ENCODE assay signal across 8 cellular contexts in genomic region chr1:44783697-44784093, GRCh38. TPM values are rescaled to one million over a fixed set of nuclear protein-coding genes. Genes with fewer than 3 reads are reported as not detected.
DNase-seq lines count a peak whose midpoint lies in the region; ATAC-seq and TF ChIP-seq lines count a peak whose summit lies in the region.

No MANE protein-coding gene starts in this region.

- no peaks in the 10 kb centered on the region for H3K9me3 Mint-ChIP-seq in natural killer cell treated with Interleukin-12 subunit alpha and Interleukin-12 subunit beta and Interleukin-15 and Interleukin-18, amount 100 ng/mL, for 72 hours

- H3K4me3 Mint-ChIP-seq in natural killer cell treated with Interleukin-12 subunit alpha and Interleukin-12 subunit beta and Interleukin-15 and Interleukin-18, amount 100 ng/mL, for 72 hours: peak overlapping the region; percentile 76

- H3K4me1 ChIP-seq in BE2C (no peaks in the 10 kb centered on the region), HUES64 (ENCODE audit: insufficient read depth, low read length) (peaks cover 26% of the 10 kb centered on the region)

- no peak for ATAC-seq in natural killer cell treated with Interleukin-12 subunit alpha and Interleukin-12 subunit beta and Interleukin-15 and Interleukin-18, amount 100 ng/mL, for 72 hours
- ATAC-seq in GM21576 (IDR thresholded peaks at IDR 0.05; ENCODE audit: unreplicated experiment): no peak

- H3K27me3 Mint-ChIP-seq in natural killer cell treated with Interleukin-12 subunit alpha and Interleukin-12 subunit beta and Interleukin-15 and Interleukin-18, amount 100 ng/mL, for 72 hours: no peaks in the 10 kb centered on the region

- H3K36me3 ChIP-seq in BE2C (peaks cover 15% of the 10 kb centered on the region), HUES64 (ENCODE audit: insufficient read depth, low read length) (peaks cover 25% of the 10 kb centered on the region)

- H3K9me3 ChIP-seq in BE2C (no peaks in the 10 kb centered on the region), HUES64 (ENCODE audit: insufficient read depth, low read depth, low read length) (no peaks in the 10 kb centered on the region)

- DNase-seq in BE2C (no peak), coronary artery (ENCODE audit: low spot score) (no peak), NCI-H1694 treated with DMSO at 0.1 percent for 48 hours (lab: John Stamatoyannopoulos, UW) (no peak), NOMO-1 treated with DMSO at 0.1 percent for 48 hours (lab: John Stamatoyannopoulos, UW; ENCODE audit: unreplicated experiment) (no peak), NCI-H2227 treated with DMSO at 0.1 percent for 48 hours (lab: John Stamatoyannopoulos, UW) (no peak)
- no peak for DNase-seq in natural killer cell treated with Interleukin-12 subunit alpha and Interleukin-12 subunit beta and Interleukin-15 and Interleukin-18, amount 100 ng/mL, for 72 hours (ENCODE audit: low spot score)

- H3K27ac ChIP-seq in HUES64 (ENCODE audit: low read depth, low read length): no peak overlapping the region
- H3K27ac ChIP-seq in coronary artery: peak overlapping the region; percentile 7 to 26

- H3K27ac Mint-ChIP-seq in natural killer cell treated with Interleukin-12 subunit alpha and Interleukin-12 subunit beta and Interleukin-15 and Interleukin-18, amount 100 ng/mL, for 72 hours: peak overlapping the region; percentile 43 to 53

- 62% methylated on average over 8 of the region's 8 CpGs for WGBS in HUES64

- H3K9ac ChIP-seq in HUES64 (ENCODE audit: low read depth, low read length): peak overlapping the region; percentile 75

- no peaks in the 10 kb centered on the region for H3K27me3 ChIP-seq in BE2C
- peaks cover 11% of the 10 kb centered on the region for H3K27me3 ChIP-seq in HUES64 (ENCODE audit: insufficient read depth, low read length)

- H3K4me3 ChIP-seq in BE2C (ENCODE audit: low read depth, low read length) (peak overlapping the region; percentile 33), HUES64 (ENCODE audit: low read length) (peak overlapping the region; percentile 60), coronary artery (peak overlapping the region; percentile 69)

- peaks cover 28 to 30% of the 10 kb centered on the region in 2 donors for H3K4me1 Mint-ChIP-seq in natural killer cell treated with Interleukin-12 subunit alpha and Interleukin-12 subunit beta and Interleukin-15 and Interleukin-18, amount 100 ng/mL, for 72 hours (ENCODE audit: low read depth in 2 of 2)

- TF ChIP-seq CTCF in BE2C (IDR thresholded peaks at IDR 0.05; ENCODE audit: low read depth, low read length): no peak
- no peak for TF ChIP-seq CTCF in coronary artery (IDR thresholded peaks at IDR 0.05)

- peaks cover 20% of the 10 kb centered on the region for H3K36me3 Mint-ChIP-seq in natural killer cell treated with Interleukin-12 subunit alpha and Interleukin-12 subunit beta and Interleukin-15 and Interleukin-18, amount 100 ng/mL, for 72 hours

RNA-seq across cellular contexts. Expression of gene BEST4, which starts 4.3 kb away (rescaled TPM):
- polyA plus RNA-seq in BE2C (2012; ENCODE audit: insufficient read depth, insufficient read length, low read depth): not detected
- 0.55 TPM for polyA plus RNA-seq in HUES64 (2013, experiment 1 of 2)
- 0.70 TPM for polyA plus RNA-seq in HUES64 (2013, experiment 2 of 2)
- under 1 TPM in 1 of 2 donors, not detected in 1; 0.47 TPM for total RNA-seq in natural killer cell treated with Interleukin-12 subunit alpha and Interleukin-12 subunit beta and Interleukin-15 and Interleukin-18, amount 100 ng/mL, for 72 hours

RNA-seq across cellular contexts. Expression of gene RPS8, which starts 8.4 kb away (rescaled TPM):
- 818 TPM for polyA plus RNA-seq in BE2C (2012; ENCODE audit: insufficient read depth, insufficient read length, low read depth)
- 2,195 TPM for polyA plus RNA-seq in HUES64 (2013, experiment 1 of 2)
- 2,432 TPM for polyA plus RNA-seq in HUES64 (2013, experiment 2 of 2)
- 1,000 to 10,000 TPM; 1,070 to 1,127 TPM for total RNA-seq in natural killer cell treated with Interleukin-12 subunit alpha and Interleukin-12 subunit beta and Interleukin-15 and Interleukin-18, amount 100 ng/mL, for 72 hours

RNA-seq across cellular contexts. Expression of gene PLK3, which starts 16.5 kb away (rescaled TPM):
- 24.5 TPM for polyA plus RNA-seq in BE2C (2012; ENCODE audit: insufficient read depth, insufficient read length, low read depth)
- polyA plus RNA-seq in HUES64 (2013, experiment 1 of 2): 7.2 TPM
- 4.8 TPM for polyA plus RNA-seq in HUES64 (2013, experiment 2 of 2)
- 10 to 100 TPM; 27.4 to 64.3 TPM for total RNA-seq in natural killer cell treated with Interleukin-12 subunit alpha and Interleukin-12 subunit beta and Interleukin-15 and Interleukin-18, amount 100 ng/mL, for 72 hours

RNA-seq across cellular contexts. Expression of gene DYNLT4, which starts 23.5 kb away (rescaled TPM):
- polyA plus RNA-seq in BE2C (2012; ENCODE audit: insufficient read depth, insufficient read length, low read depth): not detected
- not detected for polyA plus RNA-seq in HUES64 (2013, experiment 1 of 2)
- not detected for polyA plus RNA-seq in HUES64 (2013, experiment 2 of 2)
- total RNA-seq in natural killer cell treated with Interleukin-12 subunit alpha and Interleukin-12 subunit beta and Interleukin-15 and Interleukin-18, amount 100 ng/mL, for 72 hours: not detected

RNA-seq across cellular contexts. Expression of gene BTBD19, which starts 24.6 kb away (rescaled TPM):
- 3.3 TPM for polyA plus RNA-seq in BE2C (2012; ENCODE audit: insufficient read depth, insufficient read length, low read depth)
- polyA plus RNA-seq in HUES64 (2013, experiment 1 of 2): 0.60 TPM
- 0.63 TPM for polyA plus RNA-seq in HUES64 (2013, experiment 2 of 2)
- 1 to 10 TPM; 1.7 to 6.4 TPM for total RNA-seq in natural killer cell treated with Interleukin-12 subunit alpha and Interleukin-12 subunit beta and Interleukin-15 and Interleukin-18, amount 100 ng/mL, for 72 hours
